In genomic region chr15:74695597-74696397, GRCh38 we compare ENCODE assay signal across 8 cellular contexts. TPM values are rescaled to one million over a fixed set of nuclear protein-coding genes. Genes with fewer than 3 reads are reported as not detected.
DNase-seq lines count a peak whose midpoint lies in the region; ATAC-seq and TF ChIP-seq lines count a peak whose summit lies in the region.

A gene with protein sequence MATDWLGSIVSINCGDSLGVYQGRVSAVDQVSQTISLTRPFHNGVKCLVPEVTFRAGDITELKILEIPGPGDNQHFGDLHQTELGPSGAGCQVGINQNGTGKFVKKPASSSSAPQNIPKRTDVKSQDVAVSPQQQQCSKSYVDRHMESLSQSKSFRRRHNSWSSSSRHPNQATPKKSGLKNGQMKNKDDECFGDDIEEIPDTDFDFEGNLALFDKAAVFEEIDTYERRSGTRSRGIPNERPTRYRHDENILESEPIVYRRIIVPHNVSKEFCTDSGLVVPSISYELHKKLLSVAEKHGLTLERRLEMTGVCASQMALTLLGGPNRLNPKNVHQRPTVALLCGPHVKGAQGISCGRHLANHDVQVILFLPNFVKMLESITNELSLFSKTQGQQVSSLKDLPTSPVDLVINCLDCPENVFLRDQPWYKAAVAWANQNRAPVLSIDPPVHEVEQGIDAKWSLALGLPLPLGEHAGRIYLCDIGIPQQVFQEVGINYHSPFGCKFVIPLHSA (minus strand): TSS chr15:74696024. CDS start chr15:74675124, 20,900 bp downstream.

- H3K4me1 Mint-ChIP-seq in chondrocyte (ENCODE audit: low read depth): peaks cover 40% of the 10 kb centered on the region

- H3K36me3 ChIP-seq in kidney epithelial cell (ENCODE audit: control insufficient read depth, insufficient read depth, low read length): no peaks in the 10 kb centered on the region

- peak within 1 kb of the TSS; percentile 100 for H3K4me3 Mint-ChIP-seq in chondrocyte (ENCODE audit: unreplicated experiment)

- ATAC-seq in HG03135 (IDR thresholded peaks at IDR 0.05; ENCODE audit: unreplicated experiment): peak; percentile 83

- TF ChIP-seq CTCF in chondrocyte (IDR thresholded peaks at IDR 0.05) (no peak), kidney epithelial cell (IDR thresholded peaks at IDR 0.05; ENCODE audit: insufficient read depth, low read length, poor library complexity, severe bottlenecking) (no peak)

- DNase-seq in SIG-M5 treated with dmso at 0.1 percent for 504 hours (lab: John Stamatoyannopoulos, UW; ENCODE audit: unreplicated experiment) (peak; percentile 73), SIG-M5 (lab: John Stamatoyannopoulos, UW) (no peak), NCI-H446 (lab: John Stamatoyannopoulos, UW) (peak; percentile 64 to 79), chondrocyte (ENCODE audit: low spot score) (no peak), kidney epithelial cell (ENCODE audit: low read depth) (peak; percentile 50)
- peak; percentile 76 to 85 for DNase-seq in activated CD4-positive, alpha-beta T cell treated with anti-CD3 and anti-CD28 coated beads for 24 hours (ENCODE audit: low read depth in 2 of 2)
- DNase-seq in stimulated activated CD4-positive, alpha-beta T cell treated with anti-CD3 and anti-CD28 coated beads, Interleukin-15, amount 100 ng/mL, for 24 hours: peak; percentile 94

- peak within 1 kb of the TSS; percentile 100 for H3K27ac Mint-ChIP-seq in chondrocyte (ENCODE audit: unreplicated experiment)

- peaks cover 7% of the 10 kb centered on the region for H3K27me3 Mint-ChIP-seq in chondrocyte (ENCODE audit: low read depth)

- peaks cover 2% of the 10 kb centered on the region for H3K36me3 Mint-ChIP-seq in chondrocyte (ENCODE audit: low read depth)

- H3K4me3 ChIP-seq in kidney epithelial cell (ENCODE audit: low read depth, low read length): peak within 1 kb of the TSS; percentile 96

- H3K9me3 Mint-ChIP-seq in chondrocyte (ENCODE audit: low read depth): no peaks in the 10 kb centered on the region

- H3K27me3 ChIP-seq in kidney epithelial cell (ENCODE audit: control insufficient read depth, insufficient read depth, low read length): no peaks in the 10 kb centered on the region

RNA-seq across cellular contexts. Expression of the gene that starts here (rescaled TPM):
- total RNA-seq in chondrocyte (32.8 to 46.0 TPM (median 41.0 TPM) in 3 replicates), kidney epithelial cell (15.3 and 24.9 TPM in 2 replicates)

Comparison
In these comparisons a context has a peak if more than half of its experiments do, and no peak if none do; other contexts are left out.
1. DNase-seq: peak in SIG-M5 treated with dmso at 0.1 percent for 504 hours (single experiment), NCI-H446 (2 of 2), activated CD4-positive, alpha-beta T cell treated with anti-CD3 and anti-CD28 coated beads for 24 hours (2 of 2), kidney epithelial cell (single experiment) and stimulated activated CD4-positive, alpha-beta T cell treated with anti-CD3 and anti-CD28 coated beads, Interleukin-15, amount 100 ng/mL, for 24 hours (single experiment); none in SIG-M5 (single experiment) and chondrocyte (single experiment).